Comparison of ENCODE assay signal across 17 cellular contexts in genomic region chr12:19402211-19402610, GRCh38. TPM values are rescaled to one million over a fixed set of nuclear protein-coding genes. Genes with fewer than 3 reads are reported as not detected.
DNase-seq lines count a peak whose midpoint lies in the region; ATAC-seq and TF ChIP-seq lines count a peak whose summit lies in the region.
"Had no signal": no experiment of that assay in that cellular context is flagged by ENCODE, and none has a peak within 500 bp of the region (broad histone marks: within the 10 kb centered on the region; RNA-seq: fewer than 3 reads in every experiment).

No MANE protein-coding gene starts in this region.

- no peak overlapping the region for H3K27ac Mint-ChIP-seq in activated T-cell treated with anti-CD3 and anti-CD28 coated beads, Interleukin-2, amount 50 U/mL, for 24 hours

- no peak for TF ChIP-seq POLR2A in esophagus squamous epithelium (IDR thresholded peaks at IDR 0.05)
- no peak for TF ChIP-seq POLR2A in spleen (IDR thresholded peaks at IDR 0.05)

- H3K27me3 ChIP-seq in SJCRH30: no peaks in the 10 kb centered on the region
- no peaks in the 10 kb centered on the region for H3K27me3 ChIP-seq in esophagus squamous epithelium
- H3K27me3 ChIP-seq in spleen (replicated peaks in 1 of 7): no peaks in the 10 kb centered on the region

- ATAC-seq in HG03095 (IDR thresholded peaks at IDR 0.05; ENCODE audit: unreplicated experiment): no peak
- ATAC-seq: PC-3 had no signal

- H3K9me3 ChIP-seq in SJCRH30 (replicated peaks) (no peaks in the 10 kb centered on the region), esophagus squamous epithelium (no peaks in the 10 kb centered on the region), spleen (peaks cover 0 to 4% (median 0%) of the 10 kb centered on the region in 8 donors)

- 43 to 47% methylated on average over 4 to 5 of the region's 6 CpGs for WGBS in esophagus squamous epithelium, 2 donors
- 77 to 91% (median 87%) methylated on average over 3 to 6 of the region's 6 CpGs for WGBS in spleen, 5 donors

- no peaks in the 10 kb centered on the region for H3K36me3 ChIP-seq in SJCRH30
- H3K36me3 ChIP-seq in esophagus squamous epithelium: no peaks in the 10 kb centered on the region
- H3K36me3 ChIP-seq in spleen: no peaks in the 10 kb centered on the region

- peaks cover 10% of the 10 kb centered on the region for H3K4me1 Mint-ChIP-seq in activated T-cell treated with anti-CD3 and anti-CD28 coated beads, Interleukin-2, amount 50 U/mL, for 24 hours (ENCODE audit: low read depth)

- no peaks in the 10 kb centered on the region for H3K27me3 Mint-ChIP-seq in activated T-cell treated with anti-CD3 and anti-CD28 coated beads, Interleukin-2, amount 50 U/mL, for 24 hours

- H3K4me3 Mint-ChIP-seq in activated T-cell treated with anti-CD3 and anti-CD28 coated beads, Interleukin-2, amount 50 U/mL, for 24 hours: no peak overlapping the region
- H3K4me3 Mint-ChIP-seq: H9 had no signal

- H3K4me3 ChIP-seq in SJCRH30: no peak overlapping the region
- H3K4me3 ChIP-seq in esophagus squamous epithelium: no peak overlapping the region
- H3K4me3 ChIP-seq in spleen: no peak overlapping the region

- H3K4me1 ChIP-seq in SJCRH30: peaks cover 23% of the 10 kb centered on the region
- peaks cover 6 to 51% (median 22%) of the 10 kb centered on the region in 3 donors for H3K4me1 ChIP-seq in esophagus squamous epithelium
- H3K4me1 ChIP-seq in spleen: no peaks in the 10 kb centered on the region

- H3K36me3 Mint-ChIP-seq in activated T-cell treated with anti-CD3 and anti-CD28 coated beads, Interleukin-2, amount 50 U/mL, for 24 hours (ENCODE audit: low read depth): peaks cover 5% of the 10 kb centered on the region

- peak overlapping the region; percentile 82 for H3K27ac ChIP-seq in SJCRH30
- H3K27ac ChIP-seq in esophagus squamous epithelium: peak overlapping the region; percentile 55 to 83 (median 72)
- H3K27ac ChIP-seq in spleen: no peak overlapping the region
- H3K27ac ChIP-seq: RWPE1 had no signal

- no peak for TF ChIP-seq CTCF in esophagus squamous epithelium (IDR thresholded peaks at IDR 0.05)
- TF ChIP-seq CTCF in spleen (IDR thresholded peaks at IDR 0.05 in 8 of 11, conservative IDR thresholded peaks at IDR 0.05 in 3 of 11): no peak

- H3K9me3 Mint-ChIP-seq in activated T-cell treated with anti-CD3 and anti-CD28 coated beads, Interleukin-2, amount 50 U/mL, for 24 hours: peaks cover 4% of the 10 kb centered on the region
- H3K9me3 Mint-ChIP-seq: H9 had no signal

- intact Hi-C loops in esophagus squamous epithelium (cut with DNase I) (no loop called here), spleen (cut with DNase I; ENCODE audit: low total_unique reads) (no loop called here)

- DNase-seq in ELF-1 (ENCODE audit: low read depth, low spot score): peak; percentile 33
- DNase-seq in SJCRH30: no peak
- DNase-seq in esophagus squamous epithelium (lab: John Stamatoyannopoulos, UW): no peak
- DNase-seq in spleen: peak; percentile 17
- DNase-seq in SKM-1 (lab: John Stamatoyannopoulos, UW; ENCODE audit: unreplicated experiment): no peak
- DNase-seq in activated T-cell treated with anti-CD3 and anti-CD28 coated beads, Interleukin-2, amount 50 U/mL, for 24 hours: no peak
- DNase-seq: ACHN, AML-193, COR-L47, EL, H9, NCI-H1436, NCI-H2171 treated with DMSO at 0.1 percent for 48 hours, NCI-H748 treated with DMSO at 0.1 percent for 48 hours, PC-3 had no signal

RNA-seq across cellular contexts. Expression of gene AEBP2, which starts 37.1 kb away (rescaled TPM):
- 27.6 and 29.7 TPM in 2 replicates for total RNA-seq in SJCRH30 (2014; rRNA removed; shearing (Covaris generic))
- total RNA-seq in esophagus squamous epithelium (10 to 100 TPM; 26.8 to 50.2 (median 33.4) TPM), spleen (10 to 100 TPM; 35.7 to 53.4 (median 44.1) TPM)
- polyA plus RNA-seq in spleen: 10 to 100 TPM; 11.4 to 13.5 (median 13.0) TPM

Comparison
In these comparisons a context has a peak if more than half of its experiments do, and no peak if none do; other contexts are left out.
1. DNase-seq: peak in ELF-1 (single experiment) and spleen (single experiment); none in SJCRH30 (0 of 2), esophagus squamous epithelium (single experiment), SKM-1 (single experiment) and activated T-cell treated with anti-CD3 and anti-CD28 coated beads, Interleukin-2, amount 50 U/mL, for 24 hours (single experiment).
2. H3K27ac ChIP-seq: peak in SJCRH30 (single experiment) and esophagus squamous epithelium (4 of 4); none in spleen (0 of 8).